Comparison of ENCODE assay signal across 9 cellular contexts in the genomic region with DNA sequence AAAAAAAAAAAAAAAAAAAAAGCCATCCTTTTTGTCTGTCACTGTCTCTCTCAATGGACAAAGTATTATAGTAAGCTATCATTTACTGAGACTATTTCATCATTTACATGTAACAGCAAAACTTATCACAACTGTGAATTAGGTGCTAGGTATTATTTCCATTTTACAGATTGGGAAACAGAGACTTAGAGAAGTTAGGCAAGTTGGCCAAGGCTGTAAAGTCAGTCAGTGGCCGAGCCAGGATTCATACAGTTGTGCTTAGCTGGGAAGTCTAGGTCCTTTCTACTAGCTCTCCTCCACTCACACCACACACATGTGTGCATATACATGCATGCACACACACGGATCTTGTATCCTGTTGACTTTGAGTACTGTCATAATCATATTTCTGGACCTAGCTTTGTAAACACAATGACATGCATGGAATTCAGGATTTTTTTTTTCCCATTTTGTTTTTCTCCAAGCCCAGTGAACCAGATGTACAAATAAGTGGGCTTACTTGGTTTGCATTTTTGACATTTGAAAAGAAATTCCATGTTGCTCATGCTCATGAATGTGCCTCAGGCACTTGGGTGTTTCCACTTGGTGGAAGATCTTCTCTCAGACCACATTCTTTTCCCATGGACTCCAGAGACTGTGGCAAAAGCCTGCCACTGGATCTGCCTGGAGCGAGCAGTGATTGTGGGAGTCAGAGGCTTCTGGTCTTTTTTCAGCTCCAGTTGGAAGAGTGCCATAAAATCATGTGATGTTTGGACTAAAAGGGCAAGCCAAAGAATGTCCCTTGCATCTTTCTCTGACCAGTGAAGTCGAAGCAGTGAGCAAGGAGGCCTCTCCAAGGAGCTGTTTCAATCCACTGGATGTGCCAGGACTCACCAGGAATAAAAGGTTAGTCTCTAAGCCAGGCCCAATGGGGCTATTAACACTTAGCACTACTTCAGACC.
A peak's percentile ranks its signal among the peaks of the same experiment; 100 is the strongest.
DNase-seq lines count a peak whose midpoint lies in the region; ATAC-seq and TF ChIP-seq lines count a peak whose summit lies in the region.
"Had no signal": no experiment of that assay in that cellular context is flagged by ENCODE, and none has a peak within 500 bp of the region (broad histone marks: within the 10 kb centered on the region; RNA-seq: fewer than 3 reads in every experiment).

No MANE protein-coding gene starts in this region.

- no TSS peak for BruUV-seq in PC-3 (replicated peaks; lab: Mats Ljungman, UMichigan)

- H3K4me1 ChIP-seq in PC-3 (ENCODE audit: insufficient read depth, low read length) (peaks cover 8% of the 10 kb centered on the region; the same call in 1 of the 2 replicates), esophagus muscularis mucosa (peaks cover 0 to 10% (median 7%) of the 10 kb centered on the region in 4 donors)

- no peaks in the 10 kb centered on the region for H3K27me3 ChIP-seq in PC-3 (ENCODE audit: low read length)
- H3K27me3 ChIP-seq in esophagus muscularis mucosa = no peaks in the 10 kb centered on the region

- peak; percentile 90 for DNase-seq in AG08395 (ENCODE audit: low spot score)
- DNase-seq in PC-3 = peak; percentile 76
- peak; percentile 55 for DNase-seq in esophagus muscularis mucosa (ENCODE audit: extremely low spot score)
- DNase-seq in midbrain (lab: John Stamatoyannopoulos, UW) = peak; percentile 80
- no peak for DNase-seq in HT-29 (ENCODE audit: low spot score)
- no peak for DNase-seq in NCI-H1092 (lab: John Stamatoyannopoulos, UW)
- DNase-seq in 8988T = no peak
- DNase-seq: glutamatergic neuron had no signal

- POLR2A ChIA-PET in PC-3 (lab: Charles Lee; ENCODE audit: unreplicated experiment) = no interaction called here

- no peak overlapping the region for H3K9ac ChIP-seq in PC-3 (ENCODE audit: low read length)

- CTCF ChIA-PET in PC-3 (lab: Charles Lee) = no interaction called here

- H3K79me2 ChIP-seq in PC-3 (ENCODE audit: low read length) = no peaks in the 10 kb centered on the region

- 47% methylated on average over 4 of the region's 4 CpGs for WGBS in esophagus muscularis mucosa

- H3K9me2 ChIP-seq in PC-3 (replicated peaks; ENCODE audit: low read length) = no peaks in the 10 kb centered on the region

- TF ChIP-seq POLR2A in esophagus muscularis mucosa (IDR thresholded peaks at IDR 0.05; ENCODE audit: low read depth) = no peak

- H4K20me1 ChIP-seq in PC-3 (ENCODE audit: low read length) = no peaks in the 10 kb centered on the region

- H3K27ac ChIP-seq in PC-3 (ENCODE audit: low read length) = no peak overlapping the region
- H3K27ac ChIP-seq in esophagus muscularis mucosa (replicated peaks in 1 of 4) = peak overlapping the region; percentile 5 to 52 (median 35)

- TF ChIP-seq EP300 in esophagus muscularis mucosa (IDR thresholded peaks at IDR 0.05) = no peak

- H3K36me3 ChIP-seq in PC-3 (ENCODE audit: low read depth, low read length) (no peaks in the 10 kb centered on the region), esophagus muscularis mucosa (no peaks in the 10 kb centered on the region)

- peak; percentile 29; the same call in 1 of the 2 replicates for ATAC-seq in PC-3
- no peak for ATAC-seq in esophagus mucosa

- H2AFZ ChIP-seq in PC-3 (ENCODE audit: low read length) = no peak overlapping the region

- no peak for TF ChIP-seq CTCF in PC-3 (conservative IDR thresholded peaks at IDR 0.05; ENCODE audit: low read depth, low read length)
- no peak for TF ChIP-seq CTCF in esophagus muscularis mucosa (IDR thresholded peaks at IDR 0.05)

- no peak overlapping the region for H3K4me3 ChIP-seq in PC-3 (ENCODE audit: low read length)
- no peak overlapping the region for H3K4me3 ChIP-seq in esophagus muscularis mucosa

- H3K9me3 ChIP-seq in PC-3 (ENCODE audit: low read length) (no peaks in the 10 kb centered on the region), esophagus muscularis mucosa (no peaks in the 10 kb centered on the region)

- 0 out of 2 replicates have a peak overlapping the region, but pooled peaks have one; percentile 9 for H3K4me2 ChIP-seq in PC-3 (ENCODE audit: low read length)

- H3F3A ChIP-seq in PC-3 (ENCODE audit: low read length, unreplicated experiment) = no peaks in the 10 kb centered on the region

- intact Hi-C loops in PC-3 (cut with micrococcal nuclease) = no loop called here
- intact Hi-C loops in esophagus muscularis mucosa (cut with DNase I) = no loop called here

Comparison
In these comparisons a context has a peak if more than half of its experiments do, and no peak if none do; other contexts are left out.
1. DNase-seq: peak in AG08395 (single experiment), PC-3 (single experiment), esophagus muscularis mucosa (single experiment) and midbrain (single experiment); none in HT-29 (single experiment), NCI-H1092 (single experiment) and 8988T (single experiment).